Comparison of ENCODE assay signal across 8 cellular contexts in genomic region chr15:20261321-20262280, GRCh38.
DNase-seq lines count a peak whose midpoint lies in the region; ATAC-seq, FAIRE-seq and TF ChIP-seq lines count a peak whose summit lies in the region.
"Not testable (repeated sequence)": the region's sequence is repeated elsewhere in the genome, so short reads cannot be mapped to it uniquely, and the experiment has no call there.

No MANE protein-coding gene starts in this region.

- 13% methylated on average over 16 of the region's 16 CpGs for WGBS in A549 (ENCODE audit: missing lambda C conversion rate)
- 69 to 74% methylated on average over 16 of the region's 16 CpGs for WGBS in heart right ventricle, 2 donors
- 59% methylated on average over 16 of the region's 16 CpGs for WGBS in right lobe of liver (ENCODE audit: insufficient coverage, low coverage, low lambda C conversion rate, missing lambda C conversion rate)

- TF ChIP-seq CTCF in A549 (IDR thresholded peaks at IDR 0.05); epithelial cell of proximal tubule (conservative IDR thresholded peaks at IDR 0.05; ENCODE audit: low read depth, low read length); heart right ventricle (IDR thresholded peaks at IDR 0.05); kidney (IDR thresholded peaks at IDR 0.05; ENCODE audit: borderline replicate concordance, extremely low read depth, insufficient read depth); right lobe of liver (IDR thresholded peaks at IDR 0.05): not testable (repeated sequence)

- not testable (repeated sequence) for H3K27ac ChIP-seq in A549, heart right ventricle, right lobe of liver
- peak overlapping the region; percentile 27 to 81 for H3K27ac ChIP-seq in kidney (ENCODE audit: low read depth in 2 of 2, low read length in 2 of 2)

- TF ChIP-seq RAD21 in A549 (conservative IDR thresholded peaks at IDR 0.05 in 1 of 2, IDR thresholded peaks at IDR 0.05 in 1 of 2) = not testable (repeated sequence)

- H3K27me3 ChIP-seq in MG63, heart right ventricle, right lobe of liver: not testable (repeated sequence)

- not testable (repeated sequence) for TF ChIP-seq POLR2A in A549 (IDR thresholded peaks at IDR 0.05; ENCODE audit: low read length); right lobe of liver (IDR thresholded peaks at IDR 0.05)

- not testable (repeated sequence) for H3K4me1 ChIP-seq in A549; heart right ventricle; kidney (ENCODE audit: control insufficient read depth in 1 of 2, insufficient read depth in 1 of 2, low read depth in 1 of 2, low read length in 2 of 2); right lobe of liver

- H3K9me3 ChIP-seq in A549 (peaks cover 18% of the 10 kb centered on the region; the same call in 2 of the 3 replicates), heart right ventricle (peaks cover 0 to 12% (median 0%) of the 10 kb centered on the region in 11 donors)
- H3K9me3 ChIP-seq in MG63; kidney (ENCODE audit: control insufficient read depth in 1 of 2, low read length in 2 of 2); right lobe of liver: not testable (repeated sequence)

- H3K9ac ChIP-seq in kidney (ENCODE audit: low read length in 2 of 2) = peak overlapping the region in 1 of 2 donors; percentile 37

- ATAC-seq in A549 (peak; percentile 51 to 64), SK-N-SH treated with all-trans-retinoic acid at 6 μM for 48 hours (peak; percentile 19; the same call in 1 of the 3 replicates), heart right ventricle (peak; percentile 48 to 91 (median 80)), right lobe of liver (peak in 3 of 4 donors; percentile 49 to 57 (median 55))

- FAIRE-seq in A549 (lab: Jason Lieb, UNC); kidney (lab: Jason Lieb, UNC): not testable (repeated sequence)

- H3K4me2 ChIP-seq in A549 = not testable (repeated sequence)

- not testable (repeated sequence) for H3K36me3 ChIP-seq in MG63; heart right ventricle; kidney (ENCODE audit: control insufficient read depth in 1 of 2, insufficient read depth in 2 of 2, low read length in 2 of 2); right lobe of liver

- CTCF ChIA-PET in A549 (lab: Yijun Ruan, JAX) = not testable (repeated sequence)

- intact Hi-C loops in heart right ventricle (cut with DNase I); kidney (cut with DNase I); right lobe of liver (cut with DNase I): not testable (repeated sequence)

- TF ChIP-seq EP300 in A549 (IDR thresholded peaks at IDR 0.05) = not testable (repeated sequence)

- not testable (repeated sequence) for H3K4me3 ChIP-seq in A549; MG63; epithelial cell of proximal tubule (ENCODE audit: low read depth, low read length); right lobe of liver
- H3K4me3 ChIP-seq in heart right ventricle (peak overlapping the region in 1 of 10 donors; percentile 20), kidney (ENCODE audit: low read length in 2 of 2) (peak overlapping the region in 1 of 2 donors; percentile 30)

- POLR2A ChIA-PET in A549 (lab: Yijun Ruan, JAX) = not testable (repeated sequence)

- DNase-seq in A549 (ENCODE audit: low read depth in 1 of 2, low spot score in 1 of 2); right lobe of liver: not testable (repeated sequence)
- DNase-seq in MG63 = peak; percentile 32
- DNase-seq in epithelial cell of proximal tubule (ENCODE audit: low read depth) = peak; percentile 89
- DNase-seq in heart right ventricle = peak in 1 of 2 donors; percentile 66
- DNase-seq in kidney = peak; percentile 88
- peak; percentile 32 for DNase-seq in renal cortical epithelial cell (ENCODE audit: low read depth)

Comparison
In these comparisons a context has a peak if more than half of its experiments do, and no peak if none do; other contexts are left out.
1. ATAC-seq: peak in every context shown above with its lines; median percentile 80 in heart right ventricle; 58 in A549; 55 in right lobe of liver; 19 in SK-N-SH treated with all-trans-retinoic acid at 6 μM for 48 hours.